ENCODE assay signal across 8 cellular contexts in genomic region chr1:246117066-246117791, GRCh38.
DNase-seq lines count a peak whose midpoint lies in the region; ATAC-seq and FAIRE-seq lines count a peak whose summit lies in the region.

No MANE protein-coding gene starts in this region.

- H3K27ac Mint-ChIP-seq in activated CD4-positive, alpha-beta T cell treated with anti-CD3 and anti-CD28 coated beads for 36 hours = peak overlapping the region; percentile 35
- H3K27ac Mint-ChIP-seq in naive thymus-derived CD8-positive, alpha-beta T cell = peak overlapping the region; percentile 73 to 95 (median 90)

- no peaks in the 10 kb centered on the region for H3K4me1 ChIP-seq in aorta (ENCODE audit: control insufficient read depth in 1 of 2, insufficient read depth in 2 of 2, low read length in 2 of 2)

- H3K36me3 ChIP-seq in aorta (ENCODE audit: control insufficient read depth in 1 of 2, insufficient read depth in 2 of 2, low read length in 1 of 2) = peaks cover 0 to 2% of the 10 kb centered on the region in 2 donors

- 43 to 50% methylated on average over 10 of the region's 10 CpGs for WGBS in aorta, 2 donors

- CTCF ChIA-PET in activated CD4-positive, alpha-beta T cell treated with anti-CD3 and anti-CD28 coated beads for 36 hours (lab: Charles Lee) = interaction anchor here (0.7 to 1.0 kb wide), 2 partner anchors 18 to 229 kb away, joined by 3 read pairs; no protein-coding TSS in a partner anchor

- intact Hi-C loops in activated CD4-positive, alpha-beta T cell treated with anti-CD3 and anti-CD28 coated beads for 36 hours (cut with DNase I, micrococcal nuclease) = loop anchor here in 1 of 2 experiments (5.0 kb wide), 1 partner anchor 105 kb away; no protein-coding TSS in a partner anchor
- intact Hi-C loops in aorta (cut with DNase I) = no loop called here

- peaks cover 0 to 2% of the 10 kb centered on the region in 2 donors for H3K27me3 ChIP-seq in aorta (ENCODE audit: control insufficient read depth in 1 of 2, insufficient read depth in 2 of 2, low read length in 1 of 2)

- no peaks in the 10 kb centered on the region for H3K9me3 ChIP-seq in aorta (ENCODE audit: control insufficient read depth, low read length)

- H3K4me1 Mint-ChIP-seq in activated CD4-positive, alpha-beta T cell treated with anti-CD3 and anti-CD28 coated beads for 36 hours = peaks cover 19% of the 10 kb centered on the region
- H3K4me1 Mint-ChIP-seq in naive thymus-derived CD8-positive, alpha-beta T cell = peaks cover 3 to 39% (median 22%) of the 10 kb centered on the region in 4 donors

- no peaks in the 10 kb centered on the region for H3K27me3 Mint-ChIP-seq in activated CD4-positive, alpha-beta T cell treated with anti-CD3 and anti-CD28 coated beads for 36 hours
- H3K27me3 Mint-ChIP-seq in naive thymus-derived CD8-positive, alpha-beta T cell = no peaks in the 10 kb centered on the region

- FAIRE-seq in endometrium (lab: Jason Lieb, UNC) = peak; percentile 54

- peak; percentile 15 for DNase-seq in COLO829 (ENCODE audit: low spot score)
- peak; percentile 25 for DNase-seq in GM19238 (ENCODE audit: insufficient read length, low spot score)
- peak; percentile 28 for DNase-seq in NCI-H345 (lab: John Stamatoyannopoulos, UW)
- peak; percentile 34 for DNase-seq in activated CD4-positive, alpha-beta T cell treated with anti-CD3 and anti-CD28 coated beads for 36 hours
- DNase-seq in naive thymus-derived CD8-positive, alpha-beta T cell = peak; percentile 12 to 89 (median 62)
- no peak for DNase-seq in aorta

- POLR2A ChIA-PET in activated CD4-positive, alpha-beta T cell treated with anti-CD3 and anti-CD28 coated beads for 36 hours (lab: Charles Lee) = no interaction called here
- POLR2A ChIA-PET in naive thymus-derived CD8-positive, alpha-beta T cell (lab: Charles Lee) = no interaction called here

- no peak overlapping the region for H3K4me3 ChIP-seq in aorta (ENCODE audit: low read length in 2 of 2)

- no peak overlapping the region for H3K27ac ChIP-seq in aorta (ENCODE audit: low read depth in 1 of 2, low read length in 2 of 2)

- H3K4me3 Mint-ChIP-seq in activated CD4-positive, alpha-beta T cell treated with anti-CD3 and anti-CD28 coated beads for 36 hours = peak overlapping the region; percentile 5
- H3K4me3 Mint-ChIP-seq in naive thymus-derived CD8-positive, alpha-beta T cell = peak overlapping the region; percentile 36 to 83 (median 72)

- H3K9me3 Mint-ChIP-seq in activated CD4-positive, alpha-beta T cell treated with anti-CD3 and anti-CD28 coated beads for 36 hours (ENCODE audit: low read depth) = no peaks in the 10 kb centered on the region
- peaks cover 0 to 8% (median 0%) of the 10 kb centered on the region in 9 donors for H3K9me3 Mint-ChIP-seq in naive thymus-derived CD8-positive, alpha-beta T cell

- ATAC-seq in HG03108 (IDR thresholded peaks at IDR 0.05; ENCODE audit: unreplicated experiment) (peak; percentile 95), aorta (ENCODE audit: low FRiP score) (no peak)
- peak; percentile 86 for ATAC-seq in activated CD4-positive, alpha-beta T cell treated with anti-CD3 and anti-CD28 coated beads for 36 hours
- peak; percentile 94 to 95 for ATAC-seq in naive thymus-derived CD8-positive, alpha-beta T cell

- H3K36me3 Mint-ChIP-seq in activated CD4-positive, alpha-beta T cell treated with anti-CD3 and anti-CD28 coated beads for 36 hours (ENCODE audit: low read depth) = peaks cover 2% of the 10 kb centered on the region
- H3K36me3 Mint-ChIP-seq in naive thymus-derived CD8-positive, alpha-beta T cell = peaks cover 0 to 6% (median 3%) of the 10 kb centered on the region in 3 donors

Comparison
In these comparisons a context has a peak if more than half of its experiments do, and no peak if none do; other contexts are left out.
1. DNase-seq: peak in COLO829 (single experiment), GM19238 (single experiment), NCI-H345 (single experiment), activated CD4-positive, alpha-beta T cell treated with anti-CD3 and anti-CD28 coated beads for 36 hours (single experiment) and naive thymus-derived CD8-positive, alpha-beta T cell (10 of 10); none in aorta (0 of 2).